Comparison of ENCODE assay signal across 8 cellular contexts in the genomic region with DNA sequence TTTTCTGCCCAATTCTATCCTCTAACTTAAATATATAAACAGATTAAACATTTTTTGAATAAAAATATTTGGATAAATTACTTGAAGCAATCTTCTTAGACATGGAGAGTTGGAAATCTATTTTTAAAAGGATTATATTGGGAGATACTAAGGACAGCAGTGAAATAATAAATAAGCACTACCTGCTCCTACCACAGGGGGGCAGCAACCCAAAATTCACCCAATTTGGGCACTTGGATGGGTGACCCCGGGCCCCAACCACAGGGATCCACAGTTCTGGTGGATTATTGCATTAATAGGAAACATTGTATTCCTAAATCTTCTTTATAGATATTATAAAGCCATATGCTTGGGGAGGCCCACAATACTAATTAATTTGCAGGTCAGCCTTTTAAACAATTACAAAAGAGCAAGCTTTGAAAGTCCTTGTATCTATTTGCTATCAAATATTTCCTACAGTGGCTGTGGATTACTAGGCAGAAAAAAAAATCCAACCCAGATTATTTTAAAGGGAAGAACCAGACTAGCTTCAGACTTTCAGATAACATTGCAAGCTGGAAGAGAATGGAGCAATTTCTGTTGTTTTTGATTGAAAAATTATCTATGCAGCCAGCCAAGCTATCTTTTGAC.
A peak's percentile ranks its signal among the peaks of the same experiment; 100 is the strongest.
DNase-seq lines count a peak whose midpoint lies in the region; ATAC-seq and TF ChIP-seq lines count a peak whose summit lies in the region.

No MANE protein-coding gene starts in this region.

- DNase-seq in AG04450 (ENCODE audit: low read depth, low spot score) (no peak), HT-29 (ENCODE audit: low spot score) (peak; percentile 68), iPS-NIHi7 (ENCODE audit: extremely low spot score) (peak; percentile 79), NCI-H2227 (lab: John Stamatoyannopoulos, UW; ENCODE audit: unreplicated experiment) (no peak), NCI-H345 treated with DMSO at 0.1 percent for 48 hours (lab: John Stamatoyannopoulos, UW; ENCODE audit: unreplicated experiment) (no peak)
- peak; percentile 14 for DNase-seq in activated CD4-positive, alpha-beta T cell treated with anti-CD3 and anti-CD28 coated beads, Interleukin-2, amount 50 U/mL, for 1 hour
- peak; percentile 18 for DNase-seq in stimulated activated naive CD8-positive, alpha-beta T cell treated with anti-CD3 and anti-CD28 coated beads, Interleukin-15, amount 100 ng/mL, for 72 hours

- no peak overlapping the region for H3K4me3 Mint-ChIP-seq in stimulated activated naive CD8-positive, alpha-beta T cell treated with anti-CD3 and anti-CD28 coated beads, Interleukin-15, amount 100 ng/mL, for 72 hours

- no peak overlapping the region for H3K27ac Mint-ChIP-seq in stimulated activated naive CD8-positive, alpha-beta T cell treated with anti-CD3 and anti-CD28 coated beads, Interleukin-15, amount 100 ng/mL, for 72 hours

- no peak overlapping the region for H3K4me3 ChIP-seq in AG04450 (ENCODE audit: low read depth, low read length)

- TF ChIP-seq CTCF in AG04450 (IDR thresholded peaks at IDR 0.05; ENCODE audit: low read depth, low read length) (peak; percentile 75), GM12873 (IDR thresholded peaks at IDR 0.05; ENCODE audit: insufficient read depth, low read depth, low read length, missing control alignments) (peak; percentile 63)

- H3K27me3 ChIP-seq in AG04450 (ENCODE audit: control insufficient read depth, insufficient read depth, low read length) = peaks cover 3% of the 10 kb centered on the region

- H3K27me3 Mint-ChIP-seq in stimulated activated naive CD8-positive, alpha-beta T cell treated with anti-CD3 and anti-CD28 coated beads, Interleukin-15, amount 100 ng/mL, for 72 hours = no peaks in the 10 kb centered on the region

- POLR2A ChIA-PET in AG04450 (lab: Yijun Ruan, JAX) = no interaction called here

- H3K4me1 Mint-ChIP-seq in stimulated activated naive CD8-positive, alpha-beta T cell treated with anti-CD3 and anti-CD28 coated beads, Interleukin-15, amount 100 ng/mL, for 72 hours = no peaks in the 10 kb centered on the region

- CTCF ChIA-PET in AG04450 (lab: Charles Lee) = interaction anchor here (0.6 to 4.9 kb wide), 22 partner anchors 10 to 1269 kb away, joined by 3 to 36 read pairs (median 4); no protein-coding TSS in a partner anchor

- peaks cover 9% of the 10 kb centered on the region; the same call in 1 of the 2 replicates for H3K9me3 ChIP-seq in AG04450 (ENCODE audit: control insufficient read depth, insufficient read depth, low read length)

- ATAC-seq in stimulated activated naive CD8-positive, alpha-beta T cell treated with anti-CD3 and anti-CD28 coated beads, Interleukin-15, amount 100 ng/mL, for 72 hours = no peak

- H3K9me3 Mint-ChIP-seq in stimulated activated naive CD8-positive, alpha-beta T cell treated with anti-CD3 and anti-CD28 coated beads, Interleukin-15, amount 100 ng/mL, for 72 hours = no peaks in the 10 kb centered on the region

- H3K27ac ChIP-seq in AG04450 (ENCODE audit: low read depth, low read length) = no peak overlapping the region

Comparison
In these comparisons a context has a peak if more than half of its experiments do, and no peak if none do; other contexts are left out.
1. DNase-seq: peak in HT-29 (single experiment), activated CD4-positive, alpha-beta T cell treated with anti-CD3 and anti-CD28 coated beads, Interleukin-2, amount 50 U/mL, for 1 hour (single experiment), iPS-NIHi7 (single experiment) and stimulated activated naive CD8-positive, alpha-beta T cell treated with anti-CD3 and anti-CD28 coated beads, Interleukin-15, amount 100 ng/mL, for 72 hours (2 of 2); none in AG04450 (single experiment), NCI-H2227 (single experiment) and NCI-H345 treated with DMSO at 0.1 percent for 48 hours (single experiment).